Comparison of ENCODE assay signal across 1 cellular context in genomic region chrX:39953879-39954278, GRCh38.
TF ChIP-seq lines count a peak whose summit lies in the region.

No MANE protein-coding gene starts in this region.

TF ChIP-seq in HEK293, 187 proteins besides CTCF, POLR2A, EP300 and RAD21 (continued from another document):
- TF ChIP-seq ZNF18 (tag by site-specific recombination; IDR thresholded peaks at IDR 0.05) (0 out of 2 replicates have a peak, but pooled peaks have one; percentile 34), TRIM28 (IDR thresholded peaks at IDR 0.05; ENCODE audit: borderline replicate concordance, low read length) (peak; percentile 94), BCL6B (tag by site-specific recombination; IDR thresholded peaks at IDR 0.05) (no peak), ZSCAN23 (tag by site-specific recombination; IDR thresholded peaks at IDR 0.05) (no peak), PRDM1 (tag by site-specific recombination; IDR thresholded peaks at IDR 0.05) (no peak), OVOL3 (tag by site-specific recombination; IDR thresholded peaks at IDR 0.05) (no peak), ZNF239 (tag by site-specific recombination; IDR thresholded peaks at IDR 0.05) (no peak), ZFP37 (tag by site-specific recombination; IDR thresholded peaks at IDR 0.05) (no peak), GLIS1 (tag by site-specific recombination; IDR thresholded peaks at IDR 0.05) (peak; percentile 29; the same call in 1 of the 2 replicates), ZNF404 (tag by site-specific recombination; IDR thresholded peaks at IDR 0.05) (no peak), ZNF214 (tag by site-specific recombination; IDR thresholded peaks at IDR 0.05; ENCODE audit: borderline replicate concordance) (no peak), ZBTB11 (tag by site-specific recombination; conservative IDR thresholded peaks at IDR 0.05; ENCODE audit: low read depth) (no peak), IKZF3 (tag by site-specific recombination; IDR thresholded peaks at IDR 0.05) (no peak), ZXDB (tag by site-specific recombination; IDR thresholded peaks at IDR 0.05) (no peak), ZSCAN30 (tag by site-specific recombination; IDR thresholded peaks at IDR 0.05) (peak; percentile 50; the same call in 1 of the 2 replicates), FEZF1 (tag by site-specific recombination; IDR thresholded peaks at IDR 0.05) (0 out of 2 replicates have a peak, but pooled peaks have one; percentile 22), ZNF10 (tag by site-specific recombination; IDR thresholded peaks at IDR 0.05) (no peak), ZNF585B (tag by site-specific recombination; IDR thresholded peaks at IDR 0.05) (no peak), OSR2 (tag by site-specific recombination; IDR thresholded peaks at IDR 0.05) (peak; percentile 74), PRDM6 (tag by site-specific recombination; IDR thresholded peaks at IDR 0.05) (no peak), ZNF302 (tag by site-specific recombination; IDR thresholded peaks at IDR 0.05; ENCODE audit: low read depth) (no peak), ZNF280C (tag by site-specific recombination; IDR thresholded peaks at IDR 0.05) (no peak), ZNF629 (tag by site-specific recombination; IDR thresholded peaks at IDR 0.05) (peak; percentile 61; the same call in 1 of the 2 replicates), TCF7L2 (IDR thresholded peaks at IDR 0.05; ENCODE audit: borderline replicate concordance, low read depth, low read length) (no peak), SETDB1 (IDR thresholded peaks at IDR 0.05; ENCODE audit: insufficient read length, low read length) (peak; percentile 27), ZNF670 (tag by site-specific recombination; IDR thresholded peaks at IDR 0.05; ENCODE audit: low read depth) (no peak), ZNF23 (tag by site-specific recombination; IDR thresholded peaks at IDR 0.05; ENCODE audit: borderline replicate concordance) (no peak), ZNF529 (tag by site-specific recombination; IDR thresholded peaks at IDR 0.05; ENCODE audit: insufficient replicate concordance) (no peak), ZNF747 (tag by site-specific recombination; IDR thresholded peaks at IDR 0.05) (no peak)
- TF ChIP-seq, protein P1, sequence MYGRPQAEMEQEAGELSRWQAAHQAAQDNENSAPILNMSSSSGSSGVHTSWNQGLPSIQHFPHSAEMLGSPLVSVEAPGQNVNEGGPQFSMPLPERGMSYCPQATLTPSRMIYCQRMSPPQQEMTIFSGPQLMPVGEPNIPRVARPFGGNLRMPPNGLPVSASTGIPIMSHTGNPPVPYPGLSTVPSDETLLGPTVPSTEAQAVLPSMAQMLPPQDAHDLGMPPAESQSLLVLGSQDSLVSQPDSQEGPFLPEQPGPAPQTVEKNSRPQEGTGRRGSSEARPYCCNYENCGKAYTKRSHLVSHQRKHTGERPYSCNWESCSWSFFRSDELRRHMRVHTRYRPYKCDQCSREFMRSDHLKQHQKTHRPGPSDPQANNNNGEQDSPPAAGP (tag by site-specific recombination; IDR thresholded peaks at IDR 0.05), result peak; percentile 36; the same call in 1 of the 2 replicates
- TF ChIP-seq, protein P2, sequence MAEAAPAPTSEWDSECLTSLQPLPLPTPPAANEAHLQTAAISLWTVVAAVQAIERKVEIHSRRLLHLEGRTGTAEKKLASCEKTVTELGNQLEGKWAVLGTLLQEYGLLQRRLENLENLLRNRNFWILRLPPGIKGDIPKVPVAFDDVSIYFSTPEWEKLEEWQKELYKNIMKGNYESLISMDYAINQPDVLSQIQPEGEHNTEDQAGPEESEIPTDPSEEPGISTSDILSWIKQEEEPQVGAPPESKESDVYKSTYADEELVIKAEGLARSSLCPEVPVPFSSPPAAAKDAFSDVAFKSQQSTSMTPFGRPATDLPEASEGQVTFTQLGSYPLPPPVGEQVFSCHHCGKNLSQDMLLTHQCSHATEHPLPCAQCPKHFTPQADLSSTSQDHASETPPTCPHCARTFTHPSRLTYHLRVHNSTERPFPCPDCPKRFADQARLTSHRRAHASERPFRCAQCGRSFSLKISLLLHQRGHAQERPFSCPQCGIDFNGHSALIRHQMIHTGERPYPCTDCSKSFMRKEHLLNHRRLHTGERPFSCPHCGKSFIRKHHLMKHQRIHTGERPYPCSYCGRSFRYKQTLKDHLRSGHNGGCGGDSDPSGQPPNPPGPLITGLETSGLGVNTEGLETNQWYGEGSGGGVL (tag by site-specific recombination; IDR thresholded peaks at IDR 0.05), result no peak
- TF ChIP-seq, protein P3, sequence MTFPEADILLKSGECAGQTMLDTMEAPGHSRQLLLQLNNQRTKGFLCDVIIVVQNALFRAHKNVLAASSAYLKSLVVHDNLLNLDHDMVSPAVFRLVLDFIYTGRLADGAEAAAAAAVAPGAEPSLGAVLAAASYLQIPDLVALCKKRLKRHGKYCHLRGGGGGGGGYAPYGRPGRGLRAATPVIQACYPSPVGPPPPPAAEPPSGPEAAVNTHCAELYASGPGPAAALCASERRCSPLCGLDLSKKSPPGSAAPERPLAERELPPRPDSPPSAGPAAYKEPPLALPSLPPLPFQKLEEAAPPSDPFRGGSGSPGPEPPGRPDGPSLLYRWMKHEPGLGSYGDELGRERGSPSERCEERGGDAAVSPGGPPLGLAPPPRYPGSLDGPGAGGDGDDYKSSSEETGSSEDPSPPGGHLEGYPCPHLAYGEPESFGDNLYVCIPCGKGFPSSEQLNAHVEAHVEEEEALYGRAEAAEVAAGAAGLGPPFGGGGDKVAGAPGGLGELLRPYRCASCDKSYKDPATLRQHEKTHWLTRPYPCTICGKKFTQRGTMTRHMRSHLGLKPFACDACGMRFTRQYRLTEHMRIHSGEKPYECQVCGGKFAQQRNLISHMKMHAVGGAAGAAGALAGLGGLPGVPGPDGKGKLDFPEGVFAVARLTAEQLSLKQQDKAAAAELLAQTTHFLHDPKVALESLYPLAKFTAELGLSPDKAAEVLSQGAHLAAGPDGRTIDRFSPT (tag by site-specific recombination; IDR thresholded peaks at IDR 0.05), result 0 out of 2 replicates have a peak, but pooled peaks have one; percentile 15
- TF ChIP-seq, protein P4, sequence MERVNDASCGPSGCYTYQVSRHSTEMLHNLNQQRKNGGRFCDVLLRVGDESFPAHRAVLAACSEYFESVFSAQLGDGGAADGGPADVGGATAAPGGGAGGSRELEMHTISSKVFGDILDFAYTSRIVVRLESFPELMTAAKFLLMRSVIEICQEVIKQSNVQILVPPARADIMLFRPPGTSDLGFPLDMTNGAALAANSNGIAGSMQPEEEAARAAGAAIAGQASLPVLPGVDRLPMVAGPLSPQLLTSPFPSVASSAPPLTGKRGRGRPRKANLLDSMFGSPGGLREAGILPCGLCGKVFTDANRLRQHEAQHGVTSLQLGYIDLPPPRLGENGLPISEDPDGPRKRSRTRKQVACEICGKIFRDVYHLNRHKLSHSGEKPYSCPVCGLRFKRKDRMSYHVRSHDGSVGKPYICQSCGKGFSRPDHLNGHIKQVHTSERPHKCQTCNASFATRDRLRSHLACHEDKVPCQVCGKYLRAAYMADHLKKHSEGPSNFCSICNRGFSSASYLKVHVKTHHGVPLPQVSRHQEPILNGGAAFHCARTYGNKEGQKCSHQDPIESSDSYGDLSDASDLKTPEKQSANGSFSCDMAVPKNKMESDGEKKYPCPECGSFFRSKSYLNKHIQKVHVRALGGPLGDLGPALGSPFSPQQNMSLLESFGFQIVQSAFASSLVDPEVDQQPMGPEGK (tag by site-specific recombination; IDR thresholded peaks at IDR 0.05), result no peak
- TF ChIP-seq, protein P5, sequence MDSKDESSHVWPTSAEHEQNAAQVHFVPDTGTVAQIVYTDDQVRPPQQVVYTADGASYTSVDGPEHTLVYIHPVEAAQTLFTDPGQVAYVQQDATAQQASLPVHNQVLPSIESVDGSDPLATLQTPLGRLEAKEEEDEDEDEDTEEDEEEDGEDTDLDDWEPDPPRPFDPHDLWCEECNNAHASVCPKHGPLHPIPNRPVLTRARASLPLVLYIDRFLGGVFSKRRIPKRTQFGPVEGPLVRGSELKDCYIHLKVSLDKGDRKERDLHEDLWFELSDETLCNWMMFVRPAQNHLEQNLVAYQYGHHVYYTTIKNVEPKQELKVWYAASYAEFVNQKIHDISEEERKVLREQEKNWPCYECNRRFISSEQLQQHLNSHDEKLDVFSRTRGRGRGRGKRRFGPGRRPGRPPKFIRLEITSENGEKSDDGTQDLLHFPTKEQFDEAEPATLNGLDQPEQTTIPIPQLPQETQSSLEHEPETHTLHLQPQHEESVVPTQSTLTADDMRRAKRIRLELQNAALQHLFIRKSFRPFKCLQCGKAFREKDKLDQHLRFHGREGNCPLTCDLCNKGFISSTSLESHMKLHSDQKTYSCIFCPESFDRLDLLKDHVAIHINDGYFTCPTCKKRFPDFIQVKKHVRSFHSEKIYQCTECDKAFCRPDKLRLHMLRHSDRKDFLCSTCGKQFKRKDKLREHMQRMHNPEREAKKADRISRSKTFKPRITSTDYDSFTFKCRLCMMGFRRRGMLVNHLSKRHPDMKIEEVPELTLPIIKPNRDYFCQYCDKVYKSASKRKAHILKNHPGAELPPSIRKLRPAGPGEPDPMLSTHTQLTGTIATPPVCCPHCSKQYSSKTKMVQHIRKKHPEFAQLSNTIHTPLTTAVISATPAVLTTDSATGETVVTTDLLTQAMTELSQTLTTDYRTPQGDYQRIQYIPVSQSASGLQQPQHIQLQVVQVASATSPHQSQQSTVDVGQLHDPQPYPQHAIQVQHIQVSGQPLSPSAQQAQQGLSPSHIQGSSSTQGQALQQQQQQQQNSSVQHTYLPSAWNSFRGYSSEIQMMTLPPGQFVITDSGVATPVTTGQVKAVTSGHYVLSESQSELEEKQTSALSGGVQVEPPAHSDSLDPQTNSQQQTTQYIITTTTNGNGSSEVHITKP (tag by site-specific recombination; IDR thresholded peaks at IDR 0.05), result no peak
TF ChIP-seq in HEK293: peak in this region for 17.
